Comparison of ENCODE assay signal across 8 cellular contexts in genomic region chr14:89956294-89957009, GRCh38. TPM values are rescaled to one million over a fixed set of nuclear protein-coding genes. Genes with fewer than 3 reads are reported as not detected.
DNase-seq lines count a peak whose midpoint lies in the region; ATAC-seq and TF ChIP-seq lines count a peak whose summit lies in the region.

No MANE protein-coding gene starts in this region.

- BruUV-seq in OCI-LY7 (replicated peaks; lab: Mats Ljungman, UMichigan), result no TSS peak

- ATAC-seq in GM19351 (IDR thresholded peaks at IDR 0.05; ENCODE audit: unreplicated experiment) (peak; percentile 46), HG03469 (IDR thresholded peaks at IDR 0.05; ENCODE audit: unreplicated experiment) (peak; percentile 19)
- ATAC-seq in stimulated activated naive CD8-positive, alpha-beta T cell treated with anti-CD3 and anti-CD28 coated beads, Interleukin-15, amount 100 ng/mL, for 72 hours, result peak; percentile 83

- peak; percentile 7 for TF ChIP-seq RAD21 in neural cell (conservative IDR thresholded peaks at IDR 0.05)

- intact Hi-C loops in OCI-LY7 (cut with micrococcal nuclease; ENCODE audit: unreplicated experiment), result loop anchor here (5.0 to 10.0 kb wide), 2 partner anchors 441 to 522 kb away; partner anchors contain the start of gene CALM1

- H3K4me1 ChIP-seq in BE2C, result peaks cover 3% of the 10 kb centered on the region; the same call in 1 of the 2 replicates
- H3K4me1 ChIP-seq in OCI-LY7 (ENCODE audit: insufficient read depth, low read length, poor library complexity, severe bottlenecking), result peaks cover 26% of the 10 kb centered on the region

- H3K27me3 ChIP-seq in BE2C (no peaks in the 10 kb centered on the region), neural cell (ENCODE audit: insufficient read depth, low read depth, low read length) (no peaks in the 10 kb centered on the region)

- H3K4me1 Mint-ChIP-seq in activated T-cell treated with anti-CD3 and anti-CD28 coated beads, Interleukin-2, amount 50 U/mL, for 24 hours (ENCODE audit: low read depth), result peaks cover 72% of the 10 kb centered on the region
- peaks cover 61% of the 10 kb centered on the region for H3K4me1 Mint-ChIP-seq in stimulated activated naive CD8-positive, alpha-beta T cell treated with anti-CD3 and anti-CD28 coated beads, Interleukin-15, amount 100 ng/mL, for 72 hours

- TF ChIP-seq CTCF in BE2C (IDR thresholded peaks at IDR 0.05; ENCODE audit: low read depth, low read length), result no peak
- 0 out of 2 replicates have a peak, but pooled peaks have one; percentile 29 for TF ChIP-seq CTCF in OCI-LY7 (conservative IDR thresholded peaks at IDR 0.05; ENCODE audit: low read length)
- peak; percentile 21 for TF ChIP-seq CTCF in neural cell (IDR thresholded peaks at IDR 0.05; ENCODE audit: poor library complexity, severe bottlenecking)

- H3K27ac Mint-ChIP-seq in activated T-cell treated with anti-CD3 and anti-CD28 coated beads, Interleukin-2, amount 50 U/mL, for 24 hours, result peak overlapping the region; percentile 99
- peak overlapping the region; percentile 97 to 98 for H3K27ac Mint-ChIP-seq in stimulated activated naive CD8-positive, alpha-beta T cell treated with anti-CD3 and anti-CD28 coated beads, Interleukin-15, amount 100 ng/mL, for 72 hours

- no peak for TF ChIP-seq EP300 in neural cell (conservative IDR thresholded peaks at IDR 0.05; ENCODE audit: poor library complexity, severe bottlenecking)

- DNase-seq in BE2C, result peak; percentile 47
- DNase-seq in OCI-LY7 (ENCODE audit: low spot score), result peak; percentile 85
- DNase-seq in activated T-cell treated with anti-CD3 and anti-CD28 coated beads, Interleukin-2, amount 50 U/mL, for 24 hours, result peak; percentile 88
- peak; percentile 79 for DNase-seq in fibroblast of gingiva (ENCODE audit: low read depth)
- DNase-seq in stimulated activated naive CD8-positive, alpha-beta T cell treated with anti-CD3 and anti-CD28 coated beads, Interleukin-15, amount 100 ng/mL, for 72 hours, result peak; percentile 83 to 94

- H3K36me3 ChIP-seq in BE2C, result peaks cover 8% of the 10 kb centered on the region
- peaks cover 49% of the 10 kb centered on the region for H3K36me3 ChIP-seq in OCI-LY7 (ENCODE audit: insufficient read depth, low read length)
- no peaks in the 10 kb centered on the region for H3K36me3 ChIP-seq in neural cell (ENCODE audit: insufficient read depth, low read length)

- POLR2A ChIA-PET in OCI-LY7 (lab: Charles Lee), result interaction anchor here (0.6 to 1.8 kb wide), 8 partner anchors 9 to 1110 kb away, joined by 3 to 6 read pairs (median 5); no protein-coding TSS in a partner anchor

- peaks cover 3% of the 10 kb centered on the region for H3F3A ChIP-seq in neural cell (ENCODE audit: insufficient read depth, low read length, poor library complexity, severe bottlenecking)

- H3K9ac ChIP-seq in neural cell (ENCODE audit: low read length), result peak overlapping the region; percentile 74

- H2AFZ ChIP-seq in OCI-LY7 (ENCODE audit: low read length) (peak overlapping the region; percentile 26; the same call in 1 of the 2 replicates), neural cell (ENCODE audit: low read depth, low read length) (peak overlapping the region; percentile 67)

- peaks cover 4% of the 10 kb centered on the region for H3K9me3 Mint-ChIP-seq in activated T-cell treated with anti-CD3 and anti-CD28 coated beads, Interleukin-2, amount 50 U/mL, for 24 hours
- H3K9me3 Mint-ChIP-seq in stimulated activated naive CD8-positive, alpha-beta T cell treated with anti-CD3 and anti-CD28 coated beads, Interleukin-15, amount 100 ng/mL, for 72 hours, result peaks cover 0 to 7% of the 10 kb centered on the region in 2 donors

- H3K4me2 ChIP-seq in OCI-LY7 (ENCODE audit: low read length) (peak overlapping the region; percentile 70), neural cell (ENCODE audit: low read length) (peak overlapping the region; percentile 59)

- peak overlapping the region; percentile 83 for H3K27ac ChIP-seq in OCI-LY7 (ENCODE audit: low read depth, low read length, poor library complexity, severe bottlenecking)
- peak overlapping the region; percentile 87 for H3K27ac ChIP-seq in neural cell (ENCODE audit: low read length)

- CTCF ChIA-PET in OCI-LY7 (lab: Charles Lee; ENCODE audit: unreplicated experiment), result no interaction called here

- no peaks in the 10 kb centered on the region for H3K27me3 Mint-ChIP-seq in activated T-cell treated with anti-CD3 and anti-CD28 coated beads, Interleukin-2, amount 50 U/mL, for 24 hours
- no peaks in the 10 kb centered on the region for H3K27me3 Mint-ChIP-seq in stimulated activated naive CD8-positive, alpha-beta T cell treated with anti-CD3 and anti-CD28 coated beads, Interleukin-15, amount 100 ng/mL, for 72 hours

- H3K36me3 Mint-ChIP-seq in activated T-cell treated with anti-CD3 and anti-CD28 coated beads, Interleukin-2, amount 50 U/mL, for 24 hours (ENCODE audit: low read depth), result peaks cover 55% of the 10 kb centered on the region

- H4K20me1 ChIP-seq in OCI-LY7 (ENCODE audit: insufficient read depth, low read length) (no peaks in the 10 kb centered on the region), neural cell (ENCODE audit: insufficient read depth) (no peaks in the 10 kb centered on the region)

- peak overlapping the region; percentile 97 for H3K4me3 Mint-ChIP-seq in activated T-cell treated with anti-CD3 and anti-CD28 coated beads, Interleukin-2, amount 50 U/mL, for 24 hours
- peak overlapping the region; percentile 95 to 98 for H3K4me3 Mint-ChIP-seq in stimulated activated naive CD8-positive, alpha-beta T cell treated with anti-CD3 and anti-CD28 coated beads, Interleukin-15, amount 100 ng/mL, for 72 hours

- H3K79me2 ChIP-seq in OCI-LY7 (ENCODE audit: insufficient read depth, low read depth, low read length) (peaks cover 41% of the 10 kb centered on the region), neural cell (replicated peaks; ENCODE audit: insufficient read depth, low read length) (peaks cover 7% of the 10 kb centered on the region)

- H3K9me3 ChIP-seq in BE2C (no peaks in the 10 kb centered on the region), OCI-LY7 (ENCODE audit: low read length) (peaks cover 20% of the 10 kb centered on the region), neural cell (ENCODE audit: low read length) (no peaks in the 10 kb centered on the region)

- H3K4me3 ChIP-seq in BE2C (ENCODE audit: low read depth, low read length) (peak overlapping the region; percentile 84), OCI-LY7 (ENCODE audit: low read depth, low read length, poor library complexity, severe bottlenecking) (peak overlapping the region; percentile 76), neural cell (ENCODE audit: low read length) (peak overlapping the region; percentile 89)

- H3K9me2 ChIP-seq in OCI-LY7 (ENCODE audit: insufficient read depth, low read length), result no peaks in the 10 kb centered on the region
- H3K9me2 ChIP-seq in neural cell (ENCODE audit: insufficient read depth, low read length), result no peaks in the 10 kb centered on the region

TF ChIP-seq in neural cell, 6 proteins besides CTCF, POLR2A, EP300 and RAD21:
- TF ChIP-seq POLR2AphosphoS5 (IDR thresholded peaks at IDR 0.05) (no peak), SMC3 (conservative IDR thresholded peaks at IDR 0.05; ENCODE audit: poor library complexity) (peak; percentile 2), REST (IDR thresholded peaks at IDR 0.05; ENCODE audit: borderline replicate concordance) (peak; percentile 5), MXI1 (conservative IDR thresholded peaks at IDR 0.05; ENCODE audit: poor library complexity, severe bottlenecking) (peak; percentile 81)

RNA-seq across cellular contexts. Expression of gene TDP1, which starts 0.7 kb away (rescaled TPM):
- polyA plus RNA-seq in BE2C (2012; ENCODE audit: insufficient read depth, insufficient read length, low read depth), result 6.9 TPM
- total RNA-seq in OCI-LY7 (2014; rRNA removed; shearing (Covaris generic)), result 65.9 and 67.2 TPM in 2 replicates
- total RNA-seq in OCI-LY7 (2022), result 71.1 and 75.3 TPM in 2 replicates
- polyA plus RNA-seq in neural cell, result 29.1 and 45.1 TPM in 2 replicates
- polyA minus RNA-seq in neural cell, result 54.0 and 62.4 TPM in 2 replicates

RNA-seq across cellular contexts. Expression of gene EFCAB11, which starts 1.9 kb away (rescaled TPM):
- 2.8 TPM for polyA plus RNA-seq in BE2C (2012; ENCODE audit: insufficient read depth, insufficient read length, low read depth)
- 9.3 and 10.7 TPM in 2 replicates for total RNA-seq in OCI-LY7 (2014; rRNA removed; shearing (Covaris generic))
- 26.6 and 29.5 TPM in 2 replicates for total RNA-seq in OCI-LY7 (2022)
- 7.9 and 10.2 TPM in 2 replicates for polyA plus RNA-seq in neural cell
- 5.1 and 7.6 TPM in 2 replicates for polyA minus RNA-seq in neural cell

Comparison
In these comparisons a context has a peak if more than half of its experiments do, and no peak if none do; other contexts are left out.
1. Peak in every context shown above with its lines: DNase-seq, ATAC-seq, H3K4me3 ChIP-seq and H3K27ac ChIP-seq.
2. ATAC-seq: peak in every context shown above with its lines; median percentile 83 in stimulated activated naive CD8-positive, alpha-beta T cell treated with anti-CD3 and anti-CD28 coated beads, Interleukin-15, amount 100 ng/mL, for 72 hours; 46 in GM19351; 19 in HG03469.